In the genomic region with DNA sequence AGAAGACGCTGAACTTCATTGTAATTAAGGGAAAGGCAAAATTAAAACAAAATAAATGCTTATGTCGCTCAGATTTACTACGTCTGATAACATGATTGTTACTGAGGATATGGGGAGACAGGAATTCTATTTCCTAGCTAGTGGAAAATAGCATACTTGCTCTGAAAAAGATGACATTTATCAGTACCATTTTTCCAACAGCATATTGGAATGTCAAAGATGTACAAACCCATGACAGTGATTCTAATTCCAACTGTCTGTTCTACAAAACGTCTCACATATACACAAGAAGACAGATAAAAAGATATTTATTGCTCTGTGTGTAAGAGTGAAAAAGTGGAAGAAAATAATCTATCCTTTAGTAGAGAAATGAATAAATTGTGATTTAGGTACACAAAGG, we compare ENCODE assay signal across 32 cellular contexts.
DNase-seq lines count a peak whose midpoint lies in the region; ATAC-seq, FAIRE-seq and TF ChIP-seq lines count a peak whose summit lies in the region.
"Had no signal": no experiment of that assay in that cellular context is flagged by ENCODE, and none has a peak within 500 bp of the region (broad histone marks: within the 10 kb centered on the region; RNA-seq: fewer than 3 reads in every experiment).

No MANE protein-coding gene starts in this region.

- H3K9me3 Mint-ChIP-seq in MCF 10A (ENCODE audit: unreplicated experiment), result peaks cover 16% of the 10 kb centered on the region
- H3K9me3 Mint-ChIP-seq: CD4-positive, alpha-beta T cell; CD8-positive, alpha-beta memory T cell; CD8-positive, alpha-beta T cell had no signal

- no TSS peak for BruUV-seq in MCF 10A (replicated peaks; lab: Mats Ljungman, UMichigan)

- no peaks in the 10 kb centered on the region for H3K79me2 ChIP-seq in neural cell (replicated peaks; ENCODE audit: insufficient read depth, low read length)

- WGBS in A549 (ENCODE audit: missing lambda C conversion rate), result 71% methylated on average over 4 of the region's 4 CpGs

- CTCF ChIA-PET in A549 (lab: Yijun Ruan, JAX), result interaction anchor here (0.6 to 3.7 kb wide), 4 partner anchors 11 to 175 kb away, joined by 3 to 16 read pairs (median 4); no protein-coding TSS in a partner anchor
- CTCF ChIA-PET in MCF 10A (lab: Yijun Ruan, JAX), result no interaction called here

- peak; percentile 32 for FAIRE-seq in A549 (lab: Jason Lieb, UNC)
- FAIRE-seq: A204.1, D721Med had no signal

- no peaks in the 10 kb centered on the region for H3K36me3 Mint-ChIP-seq in MCF 10A (ENCODE audit: insufficient read depth, unreplicated experiment)
- H3K36me3 Mint-ChIP-seq: CD14-positive monocyte; CD4-positive, alpha-beta memory T cell; CD4-positive, CD25-positive, alpha-beta regulatory T cell; CD8-positive, alpha-beta memory T cell; CD8-positive, alpha-beta T cell had no signal

- H3K4me3 Mint-ChIP-seq in MCF 10A (ENCODE audit: unreplicated experiment), result no peak overlapping the region
- H3K4me3 Mint-ChIP-seq: B cell; CD14-positive monocyte; CD4-positive, alpha-beta memory T cell; CD4-positive, alpha-beta T cell; CD4-positive, CD25-positive, alpha-beta regulatory T cell; CD8-positive, alpha-beta memory T cell; CD8-positive, alpha-beta T cell had no signal

- no peaks in the 10 kb centered on the region for H3K27me3 ChIP-seq in neural cell (ENCODE audit: insufficient read depth, low read depth, low read length)
- H3K27me3 ChIP-seq: BE2C; BLaER1; BLaER1 treated with 17β-estradiol and CSF1 and Interleukin-3, amounts not matched to agents 10 nM and 100 nM had no signal

- POLR2A ChIA-PET in A549 (lab: Yijun Ruan, JAX), result no interaction called here
- POLR2A ChIA-PET in MCF 10A (lab: Yijun Ruan, JAX), result interaction anchor here (1.2 to 2.1 kb wide), 2 partner anchors 22 to 94 kb away, joined by 3 to 5 read pairs; a partner anchor contains a TSS

- peaks cover 16% of the 10 kb centered on the region for H3K4me1 ChIP-seq in A549
- H3K4me1 ChIP-seq: BE2C, BLaER1 had no signal

- H3K27ac Mint-ChIP-seq in MCF 10A (ENCODE audit: low read depth, unreplicated experiment), result no peak overlapping the region
- H3K27ac Mint-ChIP-seq: B cell; CD14-positive monocyte; CD4-positive, alpha-beta memory T cell; CD4-positive, alpha-beta T cell; CD4-positive, CD25-positive, alpha-beta regulatory T cell; CD8-positive, alpha-beta memory T cell; CD8-positive, alpha-beta T cell had no signal

- H3K4me2 ChIP-seq in A549, result no peak overlapping the region
- H3K4me2 ChIP-seq in neural cell (ENCODE audit: low read length), result peak overlapping the region; percentile 18
- H3K4me2 ChIP-seq: BLaER1; BLaER1 treated with 17β-estradiol and CSF1 and Interleukin-3, amounts not matched to agents 10 nM and 100 nM had no signal

- no peaks in the 10 kb centered on the region for H3K9me2 ChIP-seq in neural cell (ENCODE audit: insufficient read depth, low read length)

- H3K4me3 ChIP-seq in A549 (no peak overlapping the region), neural cell (ENCODE audit: low read length) (no peak overlapping the region)
- H3K4me3 ChIP-seq: BLaER1; BLaER1 treated with 17β-estradiol and CSF1 and Interleukin-3, amounts not matched to agents 10 nM and 100 nM had no signal

- no peak for TF ChIP-seq POLR2A in A549 (IDR thresholded peaks at IDR 0.05; ENCODE audit: low read length)

- TF ChIP-seq CTCF in A549 (IDR thresholded peaks at IDR 0.05) (no peak), neural cell (IDR thresholded peaks at IDR 0.05; ENCODE audit: poor library complexity, severe bottlenecking) (no peak), MCF 10A (IDR thresholded peaks at IDR 0.05; ENCODE audit: unreplicated experiment) (no peak)

- H2AFZ ChIP-seq in neural cell (ENCODE audit: low read depth, low read length), result no peak overlapping the region

- H3K9ac ChIP-seq in neural cell (ENCODE audit: low read length), result no peak overlapping the region
- H3K9ac ChIP-seq: BLaER1; BLaER1 treated with 17β-estradiol and CSF1 and Interleukin-3, amounts not matched to agents 10 nM and 100 nM had no signal

- H3K36me3 ChIP-seq in neural cell (ENCODE audit: insufficient read depth, low read length), result no peaks in the 10 kb centered on the region
- H3K36me3 ChIP-seq: BE2C, BLaER1 had no signal

- H4K20me1 ChIP-seq in neural cell (ENCODE audit: insufficient read depth), result no peaks in the 10 kb centered on the region
- H4K20me1 ChIP-seq: BLaER1; BLaER1 treated with 17β-estradiol and CSF1 and Interleukin-3, amounts not matched to agents 10 nM and 100 nM had no signal

- TF ChIP-seq RAD21 in A549 (conservative IDR thresholded peaks at IDR 0.05 in 1 of 2, IDR thresholded peaks at IDR 0.05 in 1 of 2), result no peak
- TF ChIP-seq RAD21 in neural cell (conservative IDR thresholded peaks at IDR 0.05), result peak; percentile 19

- H3K27ac ChIP-seq in A549 (no peak overlapping the region), neural cell (ENCODE audit: low read length) (peak overlapping the region; percentile 61)
- H3K27ac ChIP-seq: 22Rv1; BLaER1; BLaER1 treated with 17β-estradiol and CSF1 and Interleukin-3, amounts not matched to agents 10 nM and 100 nM; C4-2B had no signal

- peaks cover 16% of the 10 kb centered on the region for H3K4me1 Mint-ChIP-seq in MCF 10A (ENCODE audit: insufficient read depth, unreplicated experiment)
- H3K4me1 Mint-ChIP-seq: B cell; CD14-positive monocyte; CD4-positive, alpha-beta memory T cell; CD4-positive, CD25-positive, alpha-beta regulatory T cell; CD8-positive, alpha-beta memory T cell had no signal

- H3K27me3 Mint-ChIP-seq in MCF 10A (ENCODE audit: insufficient read depth, unreplicated experiment), result no peaks in the 10 kb centered on the region

- intact Hi-C loops in MCF 10A (cut with micrococcal nuclease), result no loop called here

- no peaks in the 10 kb centered on the region for H3F3A ChIP-seq in neural cell (ENCODE audit: insufficient read depth, low read length, poor library complexity, severe bottlenecking)

- no peak for DNase-seq in A549 (ENCODE audit: low read depth in 1 of 2, low spot score in 1 of 2)
- DNase-seq in activated CD8-positive, alpha-beta memory T cell treated with anti-CD3 and anti-CD28 coated beads, Interleukin-2, amount 50 U/mL, for 48 hours, result no peak
- DNase-seq in MCF 10A (ENCODE audit: unreplicated experiment), result no peak
- DNase-seq: 8988T; ACHN; AML-193; BE2C; C1 segment of cervical spinal cord; Caco-2; Calu3; CD4-positive, alpha-beta memory T cell; CD4-positive, alpha-beta T cell; CD4-positive, CD25-positive, alpha-beta regulatory T cell; CD8-positive, alpha-beta memory T cell; CD8-positive, alpha-beta T cell; COR-L47; DMS 273 treated with DMSO at 0.1 percent for 48 hours; DMS153; DMS53; DMS79; DMS79 treated with DMSO at 0.1 percent for 48 hours; DND-41; EL had no signal

- peaks cover 25% of the 10 kb centered on the region; the same call in 2 of the 3 replicates for H3K9me3 ChIP-seq in A549
- no peaks in the 10 kb centered on the region for H3K9me3 ChIP-seq in neural cell (ENCODE audit: low read length)
- H3K9me3 ChIP-seq: BE2C, BLaER1, Caco-2 had no signal

- TF ChIP-seq EP300 in A549 (IDR thresholded peaks at IDR 0.05) (no peak), neural cell (conservative IDR thresholded peaks at IDR 0.05; ENCODE audit: poor library complexity, severe bottlenecking) (peak; percentile 97)

- ATAC-seq in A549, result no peak
- ATAC-seq: CD8-positive, alpha-beta T cell had no signal

TF ChIP-seq in A549, 52 proteins besides CTCF, POLR2A, EP300 and RAD21:
- no peak for TF ChIP-seq ZNF302 (CRISPR knock-in tag; IDR thresholded peaks at IDR 0.05)
- no peak for TF ChIP-seq HEYL (CRISPR knock-in tag; IDR thresholded peaks at IDR 0.05)
- TF ChIP-seq HOXB13 (CRISPR knock-in tag; IDR thresholded peaks at IDR 0.05; ENCODE audit: low read depth), result no peak
- TF ChIP-seq MYC (IDR thresholded peaks at IDR 0.05; ENCODE audit: borderline replicate concordance, low read length), result no peak
- TF ChIP-seq NR3C1 (IDR thresholded peaks at IDR 0.05), result no peak
- TF ChIP-seq RNF2 (IDR thresholded peaks at IDR 0.05; ENCODE audit: borderline replicate concordance, low read depth), result no peak
- TF ChIP-seq ESRRA (IDR thresholded peaks at IDR 0.05; ENCODE audit: borderline replicate concordance, low read length), result no peak
TF ChIP-seq in A549: peak in this region for 0.

TF ChIP-seq in neural cell, 6 proteins besides CTCF, POLR2A, EP300 and RAD21:
- TF ChIP-seq POLR2AphosphoS5 (IDR thresholded peaks at IDR 0.05), result peak; percentile 84
- TF ChIP-seq, protein P1, sequence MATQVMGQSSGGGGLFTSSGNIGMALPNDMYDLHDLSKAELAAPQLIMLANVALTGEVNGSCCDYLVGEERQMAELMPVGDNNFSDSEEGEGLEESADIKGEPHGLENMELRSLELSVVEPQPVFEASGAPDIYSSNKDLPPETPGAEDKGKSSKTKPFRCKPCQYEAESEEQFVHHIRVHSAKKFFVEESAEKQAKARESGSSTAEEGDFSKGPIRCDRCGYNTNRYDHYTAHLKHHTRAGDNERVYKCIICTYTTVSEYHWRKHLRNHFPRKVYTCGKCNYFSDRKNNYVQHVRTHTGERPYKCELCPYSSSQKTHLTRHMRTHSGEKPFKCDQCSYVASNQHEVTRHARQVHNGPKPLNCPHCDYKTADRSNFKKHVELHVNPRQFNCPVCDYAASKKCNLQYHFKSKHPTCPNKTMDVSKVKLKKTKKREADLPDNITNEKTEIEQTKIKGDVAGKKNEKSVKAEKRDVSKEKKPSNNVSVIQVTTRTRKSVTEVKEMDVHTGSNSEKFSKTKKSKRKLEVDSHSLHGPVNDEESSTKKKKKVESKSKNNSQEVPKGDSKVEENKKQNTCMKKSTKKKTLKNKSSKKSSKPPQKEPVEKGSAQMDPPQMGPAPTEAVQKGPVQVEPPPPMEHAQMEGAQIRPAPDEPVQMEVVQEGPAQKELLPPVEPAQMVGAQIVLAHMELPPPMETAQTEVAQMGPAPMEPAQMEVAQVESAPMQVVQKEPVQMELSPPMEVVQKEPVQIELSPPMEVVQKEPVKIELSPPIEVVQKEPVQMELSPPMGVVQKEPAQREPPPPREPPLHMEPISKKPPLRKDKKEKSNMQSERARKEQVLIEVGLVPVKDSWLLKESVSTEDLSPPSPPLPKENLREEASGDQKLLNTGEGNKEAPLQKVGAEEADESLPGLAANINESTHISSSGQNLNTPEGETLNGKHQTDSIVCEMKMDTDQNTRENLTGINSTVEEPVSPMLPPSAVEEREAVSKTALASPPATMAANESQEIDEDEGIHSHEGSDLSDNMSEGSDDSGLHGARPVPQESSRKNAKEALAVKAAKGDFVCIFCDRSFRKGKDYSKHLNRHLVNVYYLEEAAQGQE (IDR thresholded peaks at IDR 0.05; ENCODE audit: borderline replicate concordance), result peak; percentile 97
- TF ChIP-seq TAF1 (IDR thresholded peaks at IDR 0.05; ENCODE audit: low read depth), result no peak
